Comparison of ENCODE assay signal across 35 cellular contexts in genomic region chr1:45155423-45155822, GRCh38.
"Had no signal": no experiment of that assay in that cellular context is flagged by ENCODE, and none has a peak within 500 bp of the region (broad histone marks: within the 10 kb centered on the region; RNA-seq: fewer than 3 reads in every experiment).

No MANE protein-coding gene starts in this region.

- H3K9me3 ChIP-seq: MG63 had no signal

- H3K27ac ChIP-seq: KMS-11 had no signal

- H3K4me2 ChIP-seq: KMS-11 had no signal

- DNase-seq: Karpas-422, Kasumi-1, KG1, MG63, MM.1S, NCI-H1048, NCI-H1092, NCI-H1092 treated with DMSO at 0.1 percent for 48 hours, NCI-H1105, NCI-H1105 treated with DMSO at 0.1 percent for 48 hours, NCI-H1417, NCI-H1417 treated with DMSO at 0.1 percent for 48 hours, NCI-H1436, NCI-H1436 treated with DMSO at 0.1 percent for 48 hours, NCI-H146, NCI-H1694, NCI-H1694 treated with DMSO at 0.1 percent for 48 hours, NCI-H187, NCI-H187 treated with DMSO at 0.1 percent for 48 hours, NCI-H1930, NCI-H2029, NCI-H2029 treated with DMSO at 0.1 percent for 48 hours, NCI-H2081, NCI-H2081 treated with DMSO at 0.1 percent for 48 hours, NCI-H2107, NCI-H2171, NCI-H2171 treated with DMSO at 0.1 percent for 48 hours, NCI-H2227 treated with DMSO at 0.1 percent for 48 hours, NCI-H226, NCI-H345, NCI-H446, NCI-H446 treated with DMSO at 0.1 percent for 48 hours, NCI-H510A, NCI-H510A treated with DMSO at 0.1 percent for 48 hours had no signal

- H3K36me3 ChIP-seq: MG63 had no signal

- H3K4me3 ChIP-seq: MG63 had no signal

- H3K27me3 ChIP-seq: MG63 had no signal
